1 cellular context compared by ENCODE assay signal in the genomic region with DNA sequence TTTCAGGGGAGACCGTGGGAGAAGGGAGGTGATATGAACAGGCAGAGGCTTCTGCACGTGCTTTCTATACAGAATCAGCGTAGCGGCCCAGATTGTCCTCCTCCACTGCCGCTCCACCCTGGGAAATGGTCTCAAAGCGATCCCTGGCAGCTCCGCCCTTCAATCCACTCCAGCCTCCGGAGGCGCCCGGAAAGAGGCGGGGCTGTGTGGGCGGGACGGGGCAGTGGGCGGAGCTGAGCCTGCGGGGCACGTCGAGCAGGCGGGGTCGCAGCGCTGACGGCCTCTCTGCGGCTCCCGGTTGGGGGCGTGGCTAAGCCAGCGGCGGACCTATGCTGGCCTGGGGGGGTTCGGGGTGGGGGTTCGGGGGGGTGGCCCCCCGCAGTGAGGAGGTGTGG.
TF ChIP-seq lines count a peak whose summit lies in the region.

No MANE protein-coding gene starts in this region.

TF ChIP-seq in K562, 482 proteins besides CTCF, POLR2A, EP300 and RAD21 (continued from another document):
- TF ChIP-seq, protein P1, sequence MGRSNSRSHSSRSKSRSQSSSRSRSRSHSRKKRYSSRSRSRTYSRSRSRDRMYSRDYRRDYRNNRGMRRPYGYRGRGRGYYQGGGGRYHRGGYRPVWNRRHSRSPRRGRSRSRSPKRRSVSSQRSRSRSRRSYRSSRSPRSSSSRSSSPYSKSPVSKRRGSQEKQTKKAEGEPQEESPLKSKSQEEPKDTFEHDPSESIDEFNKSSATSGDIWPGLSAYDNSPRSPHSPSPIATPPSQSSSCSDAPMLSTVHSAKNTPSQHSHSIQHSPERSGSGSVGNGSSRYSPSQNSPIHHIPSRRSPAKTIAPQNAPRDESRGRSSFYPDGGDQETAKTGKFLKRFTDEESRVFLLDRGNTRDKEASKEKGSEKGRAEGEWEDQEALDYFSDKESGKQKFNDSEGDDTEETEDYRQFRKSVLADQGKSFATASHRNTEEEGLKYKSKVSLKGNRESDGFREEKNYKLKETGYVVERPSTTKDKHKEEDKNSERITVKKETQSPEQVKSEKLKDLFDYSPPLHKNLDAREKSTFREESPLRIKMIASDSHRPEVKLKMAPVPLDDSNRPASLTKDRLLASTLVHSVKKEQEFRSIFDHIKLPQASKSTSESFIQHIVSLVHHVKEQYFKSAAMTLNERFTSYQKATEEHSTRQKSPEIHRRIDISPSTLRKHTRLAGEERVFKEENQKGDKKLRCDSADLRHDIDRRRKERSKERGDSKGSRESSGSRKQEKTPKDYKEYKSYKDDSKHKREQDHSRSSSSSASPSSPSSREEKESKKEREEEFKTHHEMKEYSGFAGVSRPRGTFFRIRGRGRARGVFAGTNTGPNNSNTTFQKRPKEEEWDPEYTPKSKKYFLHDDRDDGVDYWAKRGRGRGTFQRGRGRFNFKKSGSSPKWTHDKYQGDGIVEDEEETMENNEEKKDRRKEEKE (IDR thresholded peaks at IDR 0.05; ENCODE audit: borderline replicate concordance in 1 of 2, control insufficient read depth in 1 of 2, low read depth in 2 of 2, low read length in 1 of 2): no peak
- TF ChIP-seq, protein P2, sequence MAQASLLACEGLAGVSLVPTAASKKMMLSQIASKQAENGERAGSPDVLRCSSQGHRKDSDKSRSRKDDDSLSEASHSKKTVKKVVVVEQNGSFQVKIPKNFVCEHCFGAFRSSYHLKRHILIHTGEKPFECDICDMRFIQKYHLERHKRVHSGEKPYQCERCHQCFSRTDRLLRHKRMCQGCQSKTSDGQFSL (CRISPR knock-in tag; IDR thresholded peaks at IDR 0.05): no peak
- TF ChIP-seq, protein P2 (tag; IDR thresholded peaks at IDR 0.05): peak in 1 of 2 experiments; percentile 50; a peak in 1 of 4 replicates
- TF ChIP-seq RBM22 (IDR thresholded peaks at IDR 0.05; ENCODE audit: low read depth, low read length, poor library complexity, severe bottlenecking) (no peak), EGR1 (conservative IDR thresholded peaks at IDR 0.05) (peak; percentile 88), ZBTB7A (IDR thresholded peaks at IDR 0.05; ENCODE audit: borderline replicate concordance, control insufficient read depth, low read depth, low read length) (peak; percentile 64; the same call in 1 of the 2 replicates), FOSL1 (tag; conservative IDR thresholded peaks at IDR 0.05) (no peak), ZNF133 (CRISPR knock-in tag; IDR thresholded peaks at IDR 0.05) (no peak), YY1 (IDR thresholded peaks at IDR 0.05; ENCODE audit: borderline replicate concordance in 1 of 3, control insufficient read depth in 1 of 3, extremely low read depth in 1 of 3, insufficient read depth in 3 of 3, insufficient read length in 1 of 3, insufficient replicate concordance in 2 of 3, low read depth in 1 of 3, low read length in 2 of 3) (no peak), CCNT2 (IDR thresholded peaks at IDR 0.05; ENCODE audit: borderline replicate concordance, extremely low read depth, insufficient read length, low read depth, low read length) (peak; percentile 27), POLR2G (IDR thresholded peaks at IDR 0.05; ENCODE audit: low read depth, low read length) (peak; percentile 44; the same call in 1 of the 2 replicates), NONO (IDR thresholded peaks at IDR 0.05; ENCODE audit: low read depth in 2 of 2, low read length in 1 of 2) (peak in 1 of 2 experiments; percentile 29; a peak in 1 of 4 replicates), ZNF12 (CRISPR knock-in tag; IDR thresholded peaks at IDR 0.05) (no peak), PHB2 (IDR thresholded peaks at IDR 0.05; ENCODE audit: low read depth) (no peak), BHLHE40 (IDR thresholded peaks at IDR 0.05; ENCODE audit: low read length) (peak; percentile 76), L3MBTL2 (IDR thresholded peaks at IDR 0.05) (0 out of 2 replicates have a peak, but pooled peaks have one; percentile 10), TCF3 (CRISPR knock-in tag; IDR thresholded peaks at IDR 0.05) (no peak), TCF7 (IDR thresholded peaks at IDR 0.05; ENCODE audit: borderline replicate concordance) (no peak), ZBTB8A (IDR thresholded peaks at IDR 0.05; ENCODE audit: partially characterized antibody) (peak; percentile 97), MYBL2 (IDR thresholded peaks at IDR 0.05; ENCODE audit: low read depth) (no peak), MYBL2 (CRISPR knock-in tag; IDR thresholded peaks at IDR 0.05; ENCODE audit: borderline replicate concordance) (no peak), SRF (CRISPR knock-in tag; IDR thresholded peaks at IDR 0.05) (peak in 1 of 2 experiments; percentile 88; a peak in 1 of 4 replicates), HNRNPLL (IDR thresholded peaks at IDR 0.05; ENCODE audit: low read depth, low read length, poor library complexity, severe bottlenecking) (peak; percentile 69), PKNOX1 (IDR thresholded peaks at IDR 0.05) (peak; percentile 54; the same call in 1 of the 2 replicates)
- TF ChIP-seq, protein P3, sequence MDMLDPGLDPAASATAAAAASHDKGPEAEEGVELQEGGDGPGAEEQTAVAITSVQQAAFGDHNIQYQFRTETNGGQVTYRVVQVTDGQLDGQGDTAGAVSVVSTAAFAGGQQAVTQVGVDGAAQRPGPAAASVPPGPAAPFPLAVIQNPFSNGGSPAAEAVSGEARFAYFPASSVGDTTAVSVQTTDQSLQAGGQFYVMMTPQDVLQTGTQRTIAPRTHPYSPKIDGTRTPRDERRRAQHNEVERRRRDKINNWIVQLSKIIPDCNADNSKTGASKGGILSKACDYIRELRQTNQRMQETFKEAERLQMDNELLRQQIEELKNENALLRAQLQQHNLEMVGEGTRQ (CRISPR knock-in tag; IDR thresholded peaks at IDR 0.05): no peak
- TF ChIP-seq, protein P4, sequence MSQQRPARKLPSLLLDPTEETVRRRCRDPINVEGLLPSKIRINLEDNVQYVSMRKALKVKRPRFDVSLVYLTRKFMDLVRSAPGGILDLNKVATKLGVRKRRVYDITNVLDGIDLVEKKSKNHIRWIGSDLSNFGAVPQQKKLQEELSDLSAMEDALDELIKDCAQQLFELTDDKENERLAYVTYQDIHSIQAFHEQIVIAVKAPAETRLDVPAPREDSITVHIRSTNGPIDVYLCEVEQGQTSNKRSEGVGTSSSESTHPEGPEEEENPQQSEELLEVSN (IDR thresholded peaks at IDR 0.05; ENCODE audit: borderline replicate concordance in 1 of 2, extremely low read depth in 1 of 2, insufficient read depth in 1 of 2, insufficient read length in 1 of 2, low read depth in 1 of 2, low read length in 1 of 2, poor library complexity in 1 of 2, severe bottlenecking in 1 of 2): peak in 1 of 2 experiments; percentile 22
- TF ChIP-seq, protein P5, sequence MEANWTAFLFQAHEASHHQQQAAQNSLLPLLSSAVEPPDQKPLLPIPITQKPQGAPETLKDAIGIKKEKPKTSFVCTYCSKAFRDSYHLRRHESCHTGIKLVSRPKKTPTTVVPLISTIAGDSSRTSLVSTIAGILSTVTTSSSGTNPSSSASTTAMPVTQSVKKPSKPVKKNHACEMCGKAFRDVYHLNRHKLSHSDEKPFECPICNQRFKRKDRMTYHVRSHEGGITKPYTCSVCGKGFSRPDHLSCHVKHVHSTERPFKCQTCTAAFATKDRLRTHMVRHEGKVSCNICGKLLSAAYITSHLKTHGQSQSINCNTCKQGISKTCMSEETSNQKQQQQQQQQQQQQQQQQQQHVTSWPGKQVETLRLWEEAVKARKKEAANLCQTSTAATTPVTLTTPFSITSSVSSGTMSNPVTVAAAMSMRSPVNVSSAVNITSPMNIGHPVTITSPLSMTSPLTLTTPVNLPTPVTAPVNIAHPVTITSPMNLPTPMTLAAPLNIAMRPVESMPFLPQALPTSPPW (CRISPR knock-in tag; IDR thresholded peaks at IDR 0.05): peak; percentile 89
- TF ChIP-seq, protein P6, sequence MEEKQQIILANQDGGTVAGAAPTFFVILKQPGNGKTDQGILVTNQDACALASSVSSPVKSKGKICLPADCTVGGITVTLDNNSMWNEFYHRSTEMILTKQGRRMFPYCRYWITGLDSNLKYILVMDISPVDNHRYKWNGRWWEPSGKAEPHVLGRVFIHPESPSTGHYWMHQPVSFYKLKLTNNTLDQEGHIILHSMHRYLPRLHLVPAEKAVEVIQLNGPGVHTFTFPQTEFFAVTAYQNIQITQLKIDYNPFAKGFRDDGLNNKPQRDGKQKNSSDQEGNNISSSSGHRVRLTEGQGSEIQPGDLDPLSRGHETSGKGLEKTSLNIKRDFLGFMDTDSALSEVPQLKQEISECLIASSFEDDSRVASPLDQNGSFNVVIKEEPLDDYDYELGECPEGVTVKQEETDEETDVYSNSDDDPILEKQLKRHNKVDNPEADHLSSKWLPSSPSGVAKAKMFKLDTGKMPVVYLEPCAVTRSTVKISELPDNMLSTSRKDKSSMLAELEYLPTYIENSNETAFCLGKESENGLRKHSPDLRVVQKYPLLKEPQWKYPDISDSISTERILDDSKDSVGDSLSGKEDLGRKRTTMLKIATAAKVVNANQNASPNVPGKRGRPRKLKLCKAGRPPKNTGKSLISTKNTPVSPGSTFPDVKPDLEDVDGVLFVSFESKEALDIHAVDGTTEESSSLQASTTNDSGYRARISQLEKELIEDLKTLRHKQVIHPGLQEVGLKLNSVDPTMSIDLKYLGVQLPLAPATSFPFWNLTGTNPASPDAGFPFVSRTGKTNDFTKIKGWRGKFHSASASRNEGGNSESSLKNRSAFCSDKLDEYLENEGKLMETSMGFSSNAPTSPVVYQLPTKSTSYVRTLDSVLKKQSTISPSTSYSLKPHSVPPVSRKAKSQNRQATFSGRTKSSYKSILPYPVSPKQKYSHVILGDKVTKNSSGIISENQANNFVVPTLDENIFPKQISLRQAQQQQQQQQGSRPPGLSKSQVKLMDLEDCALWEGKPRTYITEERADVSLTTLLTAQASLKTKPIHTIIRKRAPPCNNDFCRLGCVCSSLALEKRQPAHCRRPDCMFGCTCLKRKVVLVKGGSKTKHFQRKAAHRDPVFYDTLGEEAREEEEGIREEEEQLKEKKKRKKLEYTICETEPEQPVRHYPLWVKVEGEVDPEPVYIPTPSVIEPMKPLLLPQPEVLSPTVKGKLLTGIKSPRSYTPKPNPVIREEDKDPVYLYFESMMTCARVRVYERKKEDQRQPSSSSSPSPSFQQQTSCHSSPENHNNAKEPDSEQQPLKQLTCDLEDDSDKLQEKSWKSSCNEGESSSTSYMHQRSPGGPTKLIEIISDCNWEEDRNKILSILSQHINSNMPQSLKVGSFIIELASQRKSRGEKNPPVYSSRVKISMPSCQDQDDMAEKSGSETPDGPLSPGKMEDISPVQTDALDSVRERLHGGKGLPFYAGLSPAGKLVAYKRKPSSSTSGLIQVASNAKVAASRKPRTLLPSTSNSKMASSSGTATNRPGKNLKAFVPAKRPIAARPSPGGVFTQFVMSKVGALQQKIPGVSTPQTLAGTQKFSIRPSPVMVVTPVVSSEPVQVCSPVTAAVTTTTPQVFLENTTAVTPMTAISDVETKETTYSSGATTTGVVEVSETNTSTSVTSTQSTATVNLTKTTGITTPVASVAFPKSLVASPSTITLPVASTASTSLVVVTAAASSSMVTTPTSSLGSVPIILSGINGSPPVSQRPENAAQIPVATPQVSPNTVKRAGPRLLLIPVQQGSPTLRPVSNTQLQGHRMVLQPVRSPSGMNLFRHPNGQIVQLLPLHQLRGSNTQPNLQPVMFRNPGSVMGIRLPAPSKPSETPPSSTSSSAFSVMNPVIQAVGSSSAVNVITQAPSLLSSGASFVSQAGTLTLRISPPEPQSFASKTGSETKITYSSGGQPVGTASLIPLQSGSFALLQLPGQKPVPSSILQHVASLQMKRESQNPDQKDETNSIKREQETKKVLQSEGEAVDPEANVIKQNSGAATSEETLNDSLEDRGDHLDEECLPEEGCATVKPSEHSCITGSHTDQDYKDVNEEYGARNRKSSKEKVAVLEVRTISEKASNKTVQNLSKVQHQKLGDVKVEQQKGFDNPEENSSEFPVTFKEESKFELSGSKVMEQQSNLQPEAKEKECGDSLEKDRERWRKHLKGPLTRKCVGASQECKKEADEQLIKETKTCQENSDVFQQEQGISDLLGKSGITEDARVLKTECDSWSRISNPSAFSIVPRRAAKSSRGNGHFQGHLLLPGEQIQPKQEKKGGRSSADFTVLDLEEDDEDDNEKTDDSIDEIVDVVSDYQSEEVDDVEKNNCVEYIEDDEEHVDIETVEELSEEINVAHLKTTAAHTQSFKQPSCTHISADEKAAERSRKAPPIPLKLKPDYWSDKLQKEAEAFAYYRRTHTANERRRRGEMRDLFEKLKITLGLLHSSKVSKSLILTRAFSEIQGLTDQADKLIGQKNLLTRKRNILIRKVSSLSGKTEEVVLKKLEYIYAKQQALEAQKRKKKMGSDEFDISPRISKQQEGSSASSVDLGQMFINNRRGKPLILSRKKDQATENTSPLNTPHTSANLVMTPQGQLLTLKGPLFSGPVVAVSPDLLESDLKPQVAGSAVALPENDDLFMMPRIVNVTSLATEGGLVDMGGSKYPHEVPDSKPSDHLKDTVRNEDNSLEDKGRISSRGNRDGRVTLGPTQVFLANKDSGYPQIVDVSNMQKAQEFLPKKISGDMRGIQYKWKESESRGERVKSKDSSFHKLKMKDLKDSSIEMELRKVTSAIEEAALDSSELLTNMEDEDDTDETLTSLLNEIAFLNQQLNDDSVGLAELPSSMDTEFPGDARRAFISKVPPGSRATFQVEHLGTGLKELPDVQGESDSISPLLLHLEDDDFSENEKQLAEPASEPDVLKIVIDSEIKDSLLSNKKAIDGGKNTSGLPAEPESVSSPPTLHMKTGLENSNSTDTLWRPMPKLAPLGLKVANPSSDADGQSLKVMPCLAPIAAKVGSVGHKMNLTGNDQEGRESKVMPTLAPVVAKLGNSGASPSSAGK (IDR thresholded peaks at IDR 0.05): 0 out of 2 replicates have a peak, but pooled peaks have one; percentile 47
